In genomic region chr16:3155972-3156371, GRCh38 we compare ENCODE assay signal across 1 cellular context.
A peak's percentile ranks its signal among the peaks of the same experiment; 100 is the strongest.
TF ChIP-seq lines count a peak whose summit lies in the region.

No MANE protein-coding gene starts in this region.

TF ChIP-seq in K562, 482 proteins besides CTCF, POLR2A, EP300 and RAD21:
- TF ChIP-seq SMARCA5 (IDR thresholded peaks at IDR 0.05), result 0 out of 2 replicates have a peak, but pooled peaks have one; percentile 13
- TF ChIP-seq ZNF12 (CRISPR knock-in tag; IDR thresholded peaks at IDR 0.05), result no peak
- TF ChIP-seq TAF15 (IDR thresholded peaks at IDR 0.05; ENCODE audit: low read depth, low read length), result no peak
- TF ChIP-seq BCOR (IDR thresholded peaks at IDR 0.05), result peak; percentile 48
- peak; percentile 30 for TF ChIP-seq RBM25 (IDR thresholded peaks at IDR 0.05; ENCODE audit: low read depth, low read length, severe bottlenecking)
- TF ChIP-seq ZNF121 (CRISPR knock-in tag; conservative IDR thresholded peaks at IDR 0.05), result peak; percentile 97
